ENCODE assay signal across 27 cellular contexts in the genomic region with DNA sequence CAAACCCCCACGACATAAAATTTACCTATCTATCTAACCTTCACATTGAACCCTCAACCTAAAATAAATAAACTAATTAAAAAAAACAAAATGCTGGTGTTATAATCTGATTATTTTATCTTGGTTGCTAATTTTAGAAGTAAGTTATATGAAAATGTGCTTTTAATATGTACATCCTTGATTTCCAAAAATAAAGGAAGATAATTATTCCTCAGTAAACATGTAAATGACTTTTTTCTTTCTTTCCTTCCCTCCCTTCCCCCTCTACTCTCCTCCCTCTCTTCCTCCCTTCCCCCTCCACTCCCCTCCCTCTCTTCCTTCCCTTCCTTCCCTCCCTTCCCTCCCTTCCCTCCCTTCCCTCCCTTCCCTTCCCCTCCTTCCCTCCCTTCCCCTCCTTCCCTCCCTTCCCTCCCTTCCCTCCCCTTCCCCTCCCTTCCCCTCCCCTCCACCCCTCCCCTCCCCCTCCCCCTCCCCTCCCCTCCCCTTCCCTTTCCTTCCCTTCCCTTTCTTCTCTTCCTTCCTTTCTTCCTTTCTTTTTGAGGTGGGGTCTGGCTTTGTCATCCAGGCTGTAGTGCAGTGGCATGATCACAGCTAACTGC.
"Had no signal": no experiment of that assay in that cellular context is flagged by ENCODE, and none has a peak within 500 bp of the region (broad histone marks: within the 10 kb centered on the region; RNA-seq: fewer than 3 reads in every experiment).

No MANE protein-coding gene starts in this region.

- DNase-seq: stimulated activated CD4-positive, alpha-beta T cell treated with anti-CD3 and anti-CD28 coated beads, Interleukin-2, amount 100 ng/mL, for 48 hours; stimulated activated CD4-positive, alpha-beta T cell treated with anti-CD3 and anti-CD28 coated beads, Interleukin-4, amount 100 ng/mL, for 1 hour; stimulated activated CD4-positive, alpha-beta T cell treated with anti-CD3 and anti-CD28 coated beads, Interleukin-4, amount 100 ng/mL, for 24 hours; stimulated activated CD4-positive, alpha-beta T cell treated with anti-CD3 and anti-CD28 coated beads, Interleukin-4, amount 100 ng/mL, for 4 hours; stimulated activated CD8-positive, alpha-beta memory T cell treated with anti-CD3 and anti-CD28 coated beads, Interleukin-4, amount 100 ng/mL, for 48 hours; stimulated activated naive B cell treated with anti-CD40 and anti-IgM and Interleukin-4, amounts not matched to agents 10 μg/mL and 1 μg/mL and 100 μg/mL, for 72 hours; stimulated activated naive CD4-positive, alpha-beta T cell; stimulated activated naive CD4-positive, alpha-beta T cell treated with Interleukin-2 at 50 U/mL for 16 hours; stimulated activated naive CD8-positive, alpha-beta T cell treated with anti-CD3 and anti-CD28 coated beads, Interleukin-15, amount 100 ng/mL, for 72 hours; stimulated activated naive CD8-positive, alpha-beta T cell treated with anti-CD3 and anti-CD28 coated beads, Interleukin-15, Interleukin-2, amounts not matched to agents 100 U/mL and 50 U/mL, for 24 hours; stomach; substantia nigra; testis; thyroid gland; tibial artery; transverse colon; trophoblast cell; upper lobe of left lung; upper lobe of right lung; uterus had no signal

- H3K36me3 ChIP-seq: stomach, suprapubic skin, thoracic aorta, thyroid gland, tibial artery, tibial nerve, transverse colon, upper lobe of left lung, upper lobe of right lung, uterus, vagina had no signal

- FAIRE-seq: urothelium cell line had no signal

- H3K27ac ChIP-seq: stomach, suprapubic skin, testis, thoracic aorta, thyroid gland, tibial artery, tibial nerve, transverse colon, upper lobe of left lung, upper lobe of right lung, uterus, vagina had no signal

- ATAC-seq: stimulated activated effector memory CD8-positive, alpha-beta T cell treated with anti-CD3 and anti-CD28 coated beads, Interleukin-12 subunit alpha, Interleukin-12 subunit beta, amount 100 ng/mL, for 72 hours; stimulated activated memory B cell treated with anti-CD40 and anti-IgM and Interleukin-4, amounts not matched to agents 10 μg/mL and 1 μg/mL and 100 μg/mL, for 72 hours; stimulated activated naive B cell treated with anti-CD40 and anti-IgM and Interleukin-4, amounts not matched to agents 10 μg/mL and 1 μg/mL and 100 μg/mL, for 72 hours; stimulated activated naive CD8-positive, alpha-beta T cell treated with anti-CD3 and anti-CD28 coated beads, Interleukin-15, amount 100 ng/mL, for 72 hours; stimulated activated naive CD8-positive, alpha-beta T cell treated with anti-CD3 and anti-CD28 coated beads, Interleukin-15, Interleukin-2, amounts not matched to agents 100 U/mL and 50 U/mL, for 24 hours; upper lobe of right lung had no signal

- H3K27me3 ChIP-seq: stomach, suprapubic skin, testis, thyroid gland, tibial artery, tibial nerve, transverse colon, upper lobe of left lung, upper lobe of right lung, uterus, vagina had no signal

- H3K9me3 ChIP-seq: suprapubic skin, testis, thoracic aorta, thyroid gland, tibial artery, tibial nerve, transverse colon, upper lobe of right lung, uterus, vagina had no signal

- H3K4me1 ChIP-seq: stomach, suprapubic skin, testis, thyroid gland, tibial artery, tibial nerve, transverse colon, upper lobe of left lung, upper lobe of right lung, uterus, vagina had no signal

- H3K4me3 ChIP-seq: stomach, suprapubic skin, testis, thoracic aorta, thyroid gland, tibial artery, tibial nerve, transverse colon, upper lobe of left lung, upper lobe of right lung, uterus, vagina had no signal
